In genomic region chr2:69162121-69162520, GRCh38 we compare ENCODE assay signal across 23 cellular contexts.
DNase-seq lines count a peak whose midpoint lies in the region; ATAC-seq and TF ChIP-seq lines count a peak whose summit lies in the region.
"Had no signal": no experiment of that assay in that cellular context is flagged by ENCODE, and none has a peak within 500 bp of the region (broad histone marks: within the 10 kb centered on the region; RNA-seq: fewer than 3 reads in every experiment).

No MANE protein-coding gene starts in this region.

- H3K27ac Mint-ChIP-seq in H9, result peak overlapping the region in 1 of 3 experiments; percentile 39; a peak in 1 of 7 replicates
- no peak overlapping the region for H3K27ac Mint-ChIP-seq in CD8-positive, alpha-beta T cell
- H3K27ac Mint-ChIP-seq: activated B cell treated with CpG ODN at 0.5 μM for 24 hours; activated CD8-positive, alpha-beta T cell treated with anti-CD3 and anti-CD28 coated beads for 36 hours; activated naive CD8-positive, alpha-beta T cell; activated T-cell treated with anti-CD3 and anti-CD28 coated beads, Interleukin-2, amount 50 U/mL, for 72 hours; naive thymus-derived CD4-positive, alpha-beta T cell had no signal

- H2AFZ ChIP-seq in H9 (ENCODE audit: low read length), result no peak overlapping the region

- no peak overlapping the region for H3K14ac ChIP-seq in H9 (ENCODE audit: insufficient read depth, low read length)

- no peak overlapping the region for H3T11ph ChIP-seq in H9 (ENCODE audit: low read length)

- no peak overlapping the region for H3K4me3 Mint-ChIP-seq in H9
- H3K4me3 Mint-ChIP-seq in CD8-positive, alpha-beta T cell, result no peak overlapping the region
- H3K4me3 Mint-ChIP-seq: activated B cell treated with CpG ODN at 0.5 μM for 24 hours; activated CD8-positive, alpha-beta T cell treated with anti-CD3 and anti-CD28 coated beads for 36 hours; activated naive CD8-positive, alpha-beta T cell; activated T-cell treated with anti-CD3 and anti-CD28 coated beads, Interleukin-2, amount 50 U/mL, for 72 hours; naive thymus-derived CD4-positive, alpha-beta T cell had no signal

- no peak overlapping the region for H3K9ac ChIP-seq in H9 (ENCODE audit: extremely low read depth, insufficient read length, low read length)
- H3K9ac ChIP-seq: KMS-11 had no signal

- H3K9me3 ChIP-seq in H9 (ENCODE audit: control insufficient read depth, low read depth, low read length) (no peaks in the 10 kb centered on the region), adrenal gland (replicated peaks in 1 of 3) (no peaks in the 10 kb centered on the region), mesodermal cell (ENCODE audit: control insufficient read depth, low read length) (no peaks in the 10 kb centered on the region), thoracic aorta (no peaks in the 10 kb centered on the region), lower lobe of right lung (no peaks in the 10 kb centered on the region)
- H3K9me3 ChIP-seq in CD8-positive, alpha-beta T cell (ENCODE audit: low read length), result no peaks in the 10 kb centered on the region
- H3K9me3 ChIP-seq: Caco-2, thyroid gland had no signal

- no peak overlapping the region for H4K91ac ChIP-seq in H9 (ENCODE audit: insufficient read length, low read depth, low read length)

- no peaks in the 10 kb centered on the region for H3K79me2 ChIP-seq in H9 (ENCODE audit: insufficient read depth, low read length)

- no peaks in the 10 kb centered on the region for H3K27me3 ChIP-seq in H9 (ENCODE audit: insufficient read depth, low read length)
- no peaks in the 10 kb centered on the region for H3K27me3 ChIP-seq in adrenal gland
- H3K27me3 ChIP-seq in thoracic aorta (replicated peaks; ENCODE audit: insufficient read depth), result no peaks in the 10 kb centered on the region
- no peaks in the 10 kb centered on the region for H3K27me3 ChIP-seq in lower lobe of right lung (ENCODE audit: low read depth)
- no peaks in the 10 kb centered on the region for H3K27me3 ChIP-seq in CD8-positive, alpha-beta T cell (ENCODE audit: insufficient read depth, low read length)
- H3K27me3 ChIP-seq: thyroid gland had no signal

- CTCF ChIA-PET in CD8-positive, alpha-beta T cell (lab: Charles Lee), result no interaction called here

- no peak overlapping the region for H2AK5ac ChIP-seq in H9 (ENCODE audit: insufficient read length, low read length)

- TF ChIP-seq CTCF in H9 (conservative IDR thresholded peaks at IDR 0.05) (no peak), adrenal gland (IDR thresholded peaks at IDR 0.05) (no peak), thoracic aorta (IDR thresholded peaks at IDR 0.05) (no peak), lower lobe of right lung (IDR thresholded peaks at IDR 0.05) (no peak)
- no peak for TF ChIP-seq CTCF in CD8-positive, alpha-beta T cell (IDR thresholded peaks at IDR 0.05)

- DNase-seq in H9, result no peak
- DNase-seq in adrenal gland, result no peak
- no peak for DNase-seq in thoracic aorta (ENCODE audit: low spot score)
- DNase-seq in lower lobe of right lung, result no peak
- no peak for DNase-seq in NCI-H187 treated with DMSO at 0.1 percent for 48 hours (lab: John Stamatoyannopoulos, UW)
- no peak for DNase-seq in CD8-positive, alpha-beta T cell
- DNase-seq: activated B cell treated with CpG ODN at 0.5 μM for 24 hours; activated CD8-positive, alpha-beta T cell treated with anti-CD3 and anti-CD28 coated beads for 36 hours; activated T-cell treated with anti-CD3 and anti-CD28 coated beads, Interleukin-2, amount 50 U/mL, for 72 hours; Caco-2; GOT3; naive thymus-derived CD4-positive, alpha-beta T cell; NCI-H1105; NCI-H69; OCI-M1; posterior cingulate gyrus; T-helper 2 cell; thyroid gland had no signal

- no peak overlapping the region for H2BK5ac ChIP-seq in H9 (ENCODE audit: insufficient read length, low read length)

- no peak overlapping the region for H4K5ac ChIP-seq in H9 (ENCODE audit: insufficient read length, low read depth, low read length)

- H3K4me2 ChIP-seq in H9 (ENCODE audit: insufficient read depth, insufficient read length, low read length), result no peak overlapping the region
- H3K4me2 ChIP-seq: KMS-11 had no signal

- no peak overlapping the region for H4K8ac ChIP-seq in H9 (replicated peaks; ENCODE audit: insufficient read length, low read depth, low read length)

- no peaks in the 10 kb centered on the region for H3K23me2 ChIP-seq in H9 (ENCODE audit: insufficient read length, low read depth, low read length, poor library complexity, severe bottlenecking)

- H3K27ac ChIP-seq in H9 (ENCODE audit: insufficient read length, low read depth, low read length) (peak overlapping the region; percentile 3), adrenal gland (peak overlapping the region in 4 of 5 donors; percentile 17 to 69 (median 53)), mesodermal cell (ENCODE audit: low read depth, low read length, severe bottlenecking) (peak overlapping the region; percentile 99), thoracic aorta (peak overlapping the region; percentile 85 to 91), lower lobe of right lung (no peak overlapping the region)
- H3K27ac ChIP-seq in CD8-positive, alpha-beta T cell (ENCODE audit: low read depth, low read length), result no peak overlapping the region
- H3K27ac ChIP-seq: KMS-11, thyroid gland had no signal

- no peak overlapping the region for H3K4ac ChIP-seq in H9 (ENCODE audit: low read depth, low read length)

- peaks cover 3 to 6% (median 4%) of the 10 kb centered on the region in 3 experiments; a peak in 5 of 7 replicates for H3K36me3 Mint-ChIP-seq in H9 (ENCODE audit: insufficient read depth in 1 of 3, low read depth in 3 of 3)
- H3K36me3 Mint-ChIP-seq in CD8-positive, alpha-beta T cell, result no peaks in the 10 kb centered on the region
- H3K36me3 Mint-ChIP-seq: activated naive CD8-positive, alpha-beta T cell; naive thymus-derived CD4-positive, alpha-beta T cell had no signal

- H2BK12ac ChIP-seq in H9 (ENCODE audit: insufficient read length, low read depth, low read length), result no peak overlapping the region

- H3K4me1 ChIP-seq in H9 (ENCODE audit: insufficient read depth, low read length) (peaks cover 13% of the 10 kb centered on the region; the same call in 1 of the 2 replicates), adrenal gland (replicated peaks in 1 of 2) (peaks cover 22 to 44% of the 10 kb centered on the region in 2 donors), mesodermal cell (ENCODE audit: control insufficient read depth, insufficient read depth, low read length, poor library complexity, severe bottlenecking) (peaks cover 65% of the 10 kb centered on the region), thoracic aorta (ENCODE audit: control insufficient read depth in 1 of 2, low read depth in 2 of 2) (peaks cover 45 to 68% of the 10 kb centered on the region in 2 donors), lower lobe of right lung (peaks cover 49% of the 10 kb centered on the region)
- H3K4me1 ChIP-seq in CD8-positive, alpha-beta T cell (ENCODE audit: insufficient read depth, low read length), result no peaks in the 10 kb centered on the region

- no peaks in the 10 kb centered on the region for H3K27me3 Mint-ChIP-seq in H9 (ENCODE audit: low read depth)
- peaks cover 5% of the 10 kb centered on the region for H3K27me3 Mint-ChIP-seq in CD8-positive, alpha-beta T cell (ENCODE audit: low read depth)
- H3K27me3 Mint-ChIP-seq: activated naive CD8-positive, alpha-beta T cell had no signal

- no peak overlapping the region for H2BK120ac ChIP-seq in H9 (ENCODE audit: low read depth, low read length, poor library complexity, severe bottlenecking)

- no peak for ATAC-seq in thoracic aorta (ENCODE audit: insufficient number of reproducible peaks, low FRiP score, low read depth)
- ATAC-seq in lower lobe of right lung, result no peak
- no peak for ATAC-seq in HG03139 (IDR thresholded peaks at IDR 0.05; ENCODE audit: unreplicated experiment)
- no peak for ATAC-seq in CD8-positive, alpha-beta T cell
- ATAC-seq: activated CD8-positive, alpha-beta T cell treated with anti-CD3 and anti-CD28 coated beads for 36 hours; activated T-cell treated with anti-CD3 and anti-CD28 coated beads, Interleukin-2, amount 50 U/mL, for 72 hours; esophagus mucosa; naive thymus-derived CD4-positive, alpha-beta T cell had no signal

- no peaks in the 10 kb centered on the region for H3K79me1 ChIP-seq in H9 (ENCODE audit: insufficient read depth, low read depth, low read length, poor library complexity, severe bottlenecking)

- POLR2A ChIA-PET in CD8-positive, alpha-beta T cell (lab: Charles Lee), result no interaction called here

- no peak overlapping the region for H3K23ac ChIP-seq in H9 (ENCODE audit: insufficient read length, low read depth, low read length)

- no peak overlapping the region for H2BK15ac ChIP-seq in H9 (ENCODE audit: low read depth, low read length)

- H3K9me3 Mint-ChIP-seq in H9, result peaks cover 0 to 2% of the 10 kb centered on the region in 2 experiments; a peak in 1 of 5 replicates
- H3K9me3 Mint-ChIP-seq in CD8-positive, alpha-beta T cell, result no peaks in the 10 kb centered on the region
- H3K9me3 Mint-ChIP-seq: activated B cell treated with CpG ODN at 0.5 μM for 24 hours; activated CD8-positive, alpha-beta T cell treated with anti-CD3 and anti-CD28 coated beads for 36 hours; activated T-cell treated with anti-CD3 and anti-CD28 coated beads, Interleukin-2, amount 50 U/mL, for 72 hours; naive thymus-derived CD4-positive, alpha-beta T cell had no signal

- no peak overlapping the region for H3K18ac ChIP-seq in H9 (ENCODE audit: insufficient read length, low read depth, low read length)

- H3K4me3 ChIP-seq in adrenal gland (no peak overlapping the region), mesodermal cell (ENCODE audit: extremely low read depth, insufficient read depth, low read length, poor library complexity, severe bottlenecking) (no peak overlapping the region), thoracic aorta (no peak overlapping the region), lower lobe of right lung (no peak overlapping the region)
- H3K4me3 ChIP-seq in CD8-positive, alpha-beta T cell (ENCODE audit: low read depth, low read length), result no peak overlapping the region
- H3K4me3 ChIP-seq: thyroid gland had no signal

- H3K36me3 ChIP-seq in adrenal gland (replicated peaks in 1 of 2) (no peaks in the 10 kb centered on the region), mesodermal cell (ENCODE audit: control insufficient read depth, insufficient read depth, low read length) (peaks cover 36% of the 10 kb centered on the region), thoracic aorta (no peaks in the 10 kb centered on the region), lower lobe of right lung (no peaks in the 10 kb centered on the region)
- H3K36me3 ChIP-seq in CD8-positive, alpha-beta T cell (ENCODE audit: insufficient read depth, low read length), result no peaks in the 10 kb centered on the region
- H3K36me3 ChIP-seq: thyroid gland had no signal

- H3K56ac ChIP-seq in H9 (ENCODE audit: insufficient read length, low read depth, low read length), result no peak overlapping the region

- H3K4me1 Mint-ChIP-seq in H9, result peaks cover 25 to 52% of the 10 kb centered on the region in 2 experiments
- H3K4me1 Mint-ChIP-seq in CD8-positive, alpha-beta T cell (ENCODE audit: low read depth), result no peaks in the 10 kb centered on the region

- no peaks in the 10 kb centered on the region for H4K20me1 ChIP-seq in H9 (ENCODE audit: control insufficient read depth, insufficient read depth, insufficient read length)

- no peak overlapping the region for H2BK20ac ChIP-seq in H9 (ENCODE audit: low read depth, low read length, poor library complexity, severe bottlenecking)

- intact Hi-C loops in adrenal gland (cut with DNase I), result no loop called here
- intact Hi-C loops in lower lobe of right lung (cut with DNase I), result no loop called here
- intact Hi-C loops in CD8-positive, alpha-beta T cell (cut with DNase I, micrococcal nuclease), result no loop called here

- no peak for TF ChIP-seq POLR2A in adrenal gland (IDR thresholded peaks at IDR 0.05)

Comparison
In these comparisons a context has a peak if more than half of its experiments do, and no peak if none do; other contexts are left out.
1. H3K27ac ChIP-seq: peak in H9 (single experiment), adrenal gland (4 of 5), mesodermal cell (single experiment) and thoracic aorta (2 of 2); none in lower lobe of right lung (single experiment) and CD8-positive, alpha-beta T cell (single experiment).